ENCODE assay signal across 22 cellular contexts in genomic region chr1:90922996-90923395, GRCh38.
DNase-seq lines count a peak whose midpoint lies in the region; ATAC-seq and TF ChIP-seq lines count a peak whose summit lies in the region.
"Had no signal": no experiment of that assay in that cellular context is flagged by ENCODE, and none has a peak within 500 bp of the region (broad histone marks: within the 10 kb centered on the region; RNA-seq: fewer than 3 reads in every experiment).

No MANE protein-coding gene starts in this region.

- H3K27ac Mint-ChIP-seq in Calu3 (ENCODE audit: unreplicated experiment): peak overlapping the region; percentile 70
- peak overlapping the region in 3 of 10 donors; percentile 17 to 44 (median 43) for H3K27ac Mint-ChIP-seq in naive thymus-derived CD8-positive, alpha-beta T cell
- H3K27ac Mint-ChIP-seq: CD8-positive, alpha-beta T cell had no signal

- H3K27me3 ChIP-seq in HUES48 (ENCODE audit: control insufficient read depth, insufficient read depth, low read length): no peaks in the 10 kb centered on the region
- no peaks in the 10 kb centered on the region for H3K27me3 ChIP-seq in breast epithelium
- H3K27me3 ChIP-seq: neutrophil, spleen, tibial artery had no signal

- no peak overlapping the region for H3K4me3 ChIP-seq in HUES48 (ENCODE audit: low read depth, low read length)
- H3K4me3 ChIP-seq in breast epithelium: no peak overlapping the region
- H3K4me3 ChIP-seq: spleen, tibial artery had no signal

- 0 out of 2 replicates have a peak, but pooled peaks cover 3% of the 10 kb centered on the region for H3K36me3 ChIP-seq in HUES48 (ENCODE audit: control insufficient read depth, insufficient read depth, low read length)
- H3K36me3 ChIP-seq in breast epithelium: no peaks in the 10 kb centered on the region
- H3K36me3 ChIP-seq: neutrophil, tibial artery, WERI-Rb-1 had no signal

- CTCF ChIA-PET in Calu3 (lab: Charles Lee): no interaction called here

- peak overlapping the region; percentile 7 for H3K27ac ChIP-seq in HUES48 (ENCODE audit: low read depth, low read length)
- no peak overlapping the region for H3K27ac ChIP-seq in breast epithelium
- H3K27ac ChIP-seq: neutrophil, spleen, tibial artery, WERI-Rb-1 had no signal

- no peak for TF ChIP-seq CTCF in Calu3 (IDR thresholded peaks at IDR 0.05; ENCODE audit: unreplicated experiment)
- TF ChIP-seq CTCF in breast epithelium (IDR thresholded peaks at IDR 0.05): no peak

- H3K27me3 Mint-ChIP-seq in Calu3 (ENCODE audit: unreplicated experiment): no peaks in the 10 kb centered on the region
- no peaks in the 10 kb centered on the region for H3K27me3 Mint-ChIP-seq in naive thymus-derived CD8-positive, alpha-beta T cell
- H3K27me3 Mint-ChIP-seq: brain; stimulated activated naive CD8-positive, alpha-beta T cell treated with anti-CD3 and anti-CD28 coated beads, Interleukin-15, amount 100 ng/mL, for 72 hours had no signal

- no peak for TF ChIP-seq POLR2A in breast epithelium (IDR thresholded peaks at IDR 0.05)

- H3K9me3 ChIP-seq in HUES48 (ENCODE audit: control insufficient read depth, insufficient read depth, low read length) (no peaks in the 10 kb centered on the region), breast epithelium (no peaks in the 10 kb centered on the region)
- H3K9me3 ChIP-seq: neutrophil, spleen, tibial artery had no signal

- H3K9me3 Mint-ChIP-seq in Calu3 (ENCODE audit: low read depth, unreplicated experiment): no peaks in the 10 kb centered on the region
- H3K9me3 Mint-ChIP-seq in naive thymus-derived CD8-positive, alpha-beta T cell: peaks cover 0 to 6% (median 0%) of the 10 kb centered on the region in 9 donors
- H3K9me3 Mint-ChIP-seq: CD8-positive, alpha-beta T cell; stimulated activated naive CD8-positive, alpha-beta T cell treated with anti-CD3 and anti-CD28 coated beads, Interleukin-15, amount 100 ng/mL, for 72 hours had no signal

- no peak overlapping the region for H3K4me3 Mint-ChIP-seq in Calu3 (ENCODE audit: low read depth, unreplicated experiment)
- peak overlapping the region in 6 of 10 donors; percentile 18 to 57 (median 37) for H3K4me3 Mint-ChIP-seq in naive thymus-derived CD8-positive, alpha-beta T cell
- H3K4me3 Mint-ChIP-seq: brain; CD8-positive, alpha-beta T cell had no signal

- intact Hi-C loops in Calu3 (cut with micrococcal nuclease; ENCODE audit: unreplicated experiment): no loop called here
- intact Hi-C loops in breast epithelium (cut with DNase I; ENCODE audit: low total_unique reads): no loop called here

- ATAC-seq in GM19468 (IDR thresholded peaks at IDR 0.05; ENCODE audit: extremely low read depth, unreplicated experiment) (peak; percentile 29), HG03045 (IDR thresholded peaks at IDR 0.05; ENCODE audit: unreplicated experiment) (no peak)
- no peak for ATAC-seq in naive thymus-derived CD8-positive, alpha-beta T cell
- ATAC-seq: CD8-positive, alpha-beta T cell; stimulated activated naive CD8-positive, alpha-beta T cell treated with anti-CD3 and anti-CD28 coated beads, Interleukin-15, amount 100 ng/mL, for 72 hours had no signal

- H3K9ac ChIP-seq in HUES48 (ENCODE audit: low read depth, low read length): no peak overlapping the region

- peaks cover 57% of the 10 kb centered on the region for H3K4me1 Mint-ChIP-seq in Calu3 (ENCODE audit: low read depth, unreplicated experiment)
- H3K4me1 Mint-ChIP-seq in naive thymus-derived CD8-positive, alpha-beta T cell: peaks cover 39 to 90% (median 83%) of the 10 kb centered on the region in 4 donors

- H3K4me1 ChIP-seq in HUES48 (ENCODE audit: control insufficient read depth, insufficient read depth, low read length) (peaks cover 83% of the 10 kb centered on the region), breast epithelium (peaks cover 0 to 6% of the 10 kb centered on the region in 2 donors)

- BruUV-seq in Calu3 (replicated peaks; lab: Mats Ljungman, UMichigan): no TSS peak

- POLR2A ChIA-PET in naive thymus-derived CD8-positive, alpha-beta T cell (lab: Charles Lee): no interaction called here

- peaks cover 16% of the 10 kb centered on the region for H3K36me3 Mint-ChIP-seq in Calu3 (ENCODE audit: insufficient read depth, unreplicated experiment)
- peaks cover 0 to 24% (median 11%) of the 10 kb centered on the region in 3 donors for H3K36me3 Mint-ChIP-seq in naive thymus-derived CD8-positive, alpha-beta T cell

- DNase-seq in Calu3: no peak
- no peak for DNase-seq in naive thymus-derived CD8-positive, alpha-beta T cell
- DNase-seq in NCI-H1105 treated with DMSO at 0.1 percent for 48 hours (lab: John Stamatoyannopoulos, UW): no peak
- no peak for DNase-seq in breast epithelium (ENCODE audit: low spot score in 2 of 2)
- DNase-seq: activated CD4-positive, alpha-beta T cell treated with anti-CD3 and anti-CD28 coated beads, Interleukin-2, amount 50 U/mL, for 4 hours; activated gamma-delta T cell; CD8-positive, alpha-beta T cell; effector memory CD4-positive, alpha-beta T cell; GDM1; hippocampal formation; NCI-H1092; NCI-H2029 treated with DMSO at 0.1 percent for 48 hours; spleen; stimulated activated CD4-positive, alpha-beta T cell treated with anti-CD3 and anti-CD28 coated beads, Interleukin-4, amount 100 ng/mL, for 4 hours; stimulated activated naive CD8-positive, alpha-beta T cell treated with anti-CD3 and anti-CD28 coated beads, Interleukin-15, amount 100 ng/mL, for 72 hours; tibial artery; WERI-Rb-1 had no signal
